In genomic region chr11:134916421-134916820, GRCh38 we compare ENCODE assay signal across 23 cellular contexts.
DNase-seq lines count a peak whose midpoint lies in the region; ATAC-seq lines count a peak whose summit lies in the region.
"Had no signal": no experiment of that assay in that cellular context is flagged by ENCODE, and none has a peak within 500 bp of the region (broad histone marks: within the 10 kb centered on the region; RNA-seq: fewer than 3 reads in every experiment).

No MANE protein-coding gene starts in this region.

- no peaks in the 10 kb centered on the region for H4K20me1 ChIP-seq in BLaER1

- H3K27ac Mint-ChIP-seq in stimulated activated naive B cell treated with anti-CD40 and anti-IgM and Interleukin-4, amounts not matched to agents 10 μg/mL and 1 μg/mL and 100 μg/mL, for 72 hours: peak overlapping the region; percentile 25
- H3K27ac Mint-ChIP-seq: CD14-positive monocyte; CD8-positive, alpha-beta memory T cell; GM23338; H9 had no signal

- no peaks in the 10 kb centered on the region for H3K27me3 ChIP-seq in BLaER1

- H3K36me3 ChIP-seq in BLaER1: no peaks in the 10 kb centered on the region
- H3K36me3 ChIP-seq: MG63 had no signal

- DNase-seq in DMS53 treated with DMSO at 0.1 percent for 48 hours (lab: John Stamatoyannopoulos, UW; ENCODE audit: unreplicated experiment) (peak; percentile 83), NCI-H526 treated with DMSO at 0.1 percent for 48 hours (lab: John Stamatoyannopoulos, UW) (peak; percentile 46), left cardiac atrium (no peak), occipital lobe (lab: John Stamatoyannopoulos, UW) (no peak)
- DNase-seq in stimulated activated naive B cell treated with anti-CD40 and anti-IgM and Interleukin-4, amounts not matched to agents 10 μg/mL and 1 μg/mL and 100 μg/mL, for 72 hours: no peak
- no peak for DNase-seq in stimulated activated CD4-positive, alpha-beta T cell treated with anti-CD3 and anti-CD28 coated beads, Interleukin-2, amount 100 ng/mL, for 24 hours
- DNase-seq: AML-193; CD8-positive, alpha-beta memory T cell; DMS 273 treated with DMSO at 0.1 percent for 48 hours; H9; KBM-7; MG63; NCI-H1105 treated with DMSO at 0.1 percent for 48 hours; NCI-H1694; NCI-H2107; NCI-H2227 treated with DMSO at 0.1 percent for 48 hours; NCI-H510A treated with DMSO at 0.1 percent for 48 hours; NCI-H774; SIG-M5 had no signal

- H3K9ac ChIP-seq in BLaER1: no peak overlapping the region

- no peaks in the 10 kb centered on the region for H3K9me3 ChIP-seq in BLaER1
- H3K9me3 ChIP-seq: MG63 had no signal

- H3K4me2 ChIP-seq in BLaER1: peak overlapping the region; percentile 46
- H3K4me2 ChIP-seq: GM23338 had no signal

- peaks cover 0 to 14% of the 10 kb centered on the region in 2 donors for H3K27me3 Mint-ChIP-seq in stimulated activated naive B cell treated with anti-CD40 and anti-IgM and Interleukin-4, amounts not matched to agents 10 μg/mL and 1 μg/mL and 100 μg/mL, for 72 hours

- H3K4me1 ChIP-seq in BLaER1: peaks cover 24% of the 10 kb centered on the region

- no peak overlapping the region for H3K27ac ChIP-seq in BLaER1
- H3K27ac ChIP-seq: SK-N-MC had no signal

- no peaks in the 10 kb centered on the region for H3K9me3 Mint-ChIP-seq in stimulated activated naive B cell treated with anti-CD40 and anti-IgM and Interleukin-4, amounts not matched to agents 10 μg/mL and 1 μg/mL and 100 μg/mL, for 72 hours
- H3K9me3 Mint-ChIP-seq: CD14-positive monocyte; CD8-positive, alpha-beta memory T cell; GM23338; H9 had no signal

- H3K4me1 Mint-ChIP-seq in stimulated activated naive B cell treated with anti-CD40 and anti-IgM and Interleukin-4, amounts not matched to agents 10 μg/mL and 1 μg/mL and 100 μg/mL, for 72 hours: no peaks in the 10 kb centered on the region
- H3K4me1 Mint-ChIP-seq: CD14-positive monocyte; CD8-positive, alpha-beta memory T cell; GM23338; H9 had no signal

- H3K4me3 Mint-ChIP-seq in stimulated activated naive B cell treated with anti-CD40 and anti-IgM and Interleukin-4, amounts not matched to agents 10 μg/mL and 1 μg/mL and 100 μg/mL, for 72 hours: no peak overlapping the region
- H3K4me3 Mint-ChIP-seq: CD8-positive, alpha-beta memory T cell; GM23338; H9 had no signal

- intact Hi-C loops in left cardiac atrium (cut with DNase I): no loop called here

- no peak overlapping the region for H3K4me3 ChIP-seq in BLaER1
- H3K4me3 ChIP-seq: GM23338, MG63, SK-N-MC had no signal

- no peak for ATAC-seq in stimulated activated naive B cell treated with anti-CD40 and anti-IgM and Interleukin-4, amounts not matched to agents 10 μg/mL and 1 μg/mL and 100 μg/mL, for 72 hours (replicated peaks)
- ATAC-seq in left cardiac atrium: no peak
- ATAC-seq: GM23338 had no signal

- H3K36me3 Mint-ChIP-seq in stimulated activated naive B cell treated with anti-CD40 and anti-IgM and Interleukin-4, amounts not matched to agents 10 μg/mL and 1 μg/mL and 100 μg/mL, for 72 hours: no peaks in the 10 kb centered on the region
- H3K36me3 Mint-ChIP-seq: CD14-positive monocyte; CD8-positive, alpha-beta memory T cell had no signal

Comparison
In these comparisons a context has a peak if more than half of its experiments do, and no peak if none do; other contexts are left out.
1. DNase-seq: peak in DMS53 treated with DMSO at 0.1 percent for 48 hours (single experiment) and NCI-H526 treated with DMSO at 0.1 percent for 48 hours (single experiment); none in stimulated activated naive B cell treated with anti-CD40 and anti-IgM and Interleukin-4, amounts not matched to agents 10 μg/mL and 1 μg/mL and 100 μg/mL, for 72 hours (single experiment), left cardiac atrium (single experiment), occipital lobe (single experiment) and stimulated activated CD4-positive, alpha-beta T cell treated with anti-CD3 and anti-CD28 coated beads, Interleukin-2, amount 100 ng/mL, for 24 hours (0 of 2).